Comparison of ENCODE assay signal across 8 cellular contexts in genomic region chr5:139658501-139658927, GRCh38. TPM values are rescaled to one million over a fixed set of nuclear protein-coding genes. Genes with fewer than 3 reads are reported as not detected.
DNase-seq lines count a peak whose midpoint lies in the region; ATAC-seq lines count a peak whose summit lies in the region.

No MANE protein-coding gene starts in this region.

- no peaks in the 10 kb centered on the region for H3K36me3 ChIP-seq in endocrine pancreas (ENCODE audit: control insufficient read depth, insufficient read depth, low read length)

- peaks cover 6% of the 10 kb centered on the region for H3K4me1 ChIP-seq in endocrine pancreas (ENCODE audit: control insufficient read depth, insufficient read depth, low read length)

- no peaks in the 10 kb centered on the region for H3K36me3 Mint-ChIP-seq in natural killer cell treated with Interleukin-12 subunit alpha and Interleukin-12 subunit beta and Interleukin-15 and Interleukin-18, amount 100 ng/mL, for 72 hours

- H3K4me3 ChIP-seq in endocrine pancreas (ENCODE audit: control insufficient read depth, insufficient read depth, low read length) = no peak overlapping the region

- no peaks in the 10 kb centered on the region for H3K27me3 ChIP-seq in endocrine pancreas (ENCODE audit: control insufficient read depth, insufficient read depth, low read length)

- H3K9me3 Mint-ChIP-seq in natural killer cell treated with Interleukin-12 subunit alpha and Interleukin-12 subunit beta and Interleukin-15 and Interleukin-18, amount 100 ng/mL, for 72 hours = no peaks in the 10 kb centered on the region

- ATAC-seq in natural killer cell treated with Interleukin-12 subunit alpha and Interleukin-12 subunit beta and Interleukin-15 and Interleukin-18, amount 100 ng/mL, for 72 hours = no peak

- peaks cover 55 to 68% of the 10 kb centered on the region in 2 donors for H3K4me1 Mint-ChIP-seq in natural killer cell treated with Interleukin-12 subunit alpha and Interleukin-12 subunit beta and Interleukin-15 and Interleukin-18, amount 100 ng/mL, for 72 hours (ENCODE audit: low read depth in 2 of 2)

- H3K4me3 Mint-ChIP-seq in natural killer cell treated with Interleukin-12 subunit alpha and Interleukin-12 subunit beta and Interleukin-15 and Interleukin-18, amount 100 ng/mL, for 72 hours = peak overlapping the region; percentile 75

- DNase-seq in AG08395 (ENCODE audit: low spot score) (peak; percentile 38), M059J (ENCODE audit: low read depth) (peak; percentile 66), islet precursor cell (no peak), DMS53 treated with DMSO at 0.1 percent for 48 hours (lab: John Stamatoyannopoulos, UW; ENCODE audit: unreplicated experiment) (no peak), RPMI8226 (no peak), NCI-H226 (no peak)
- DNase-seq in natural killer cell treated with Interleukin-12 subunit alpha and Interleukin-12 subunit beta and Interleukin-15 and Interleukin-18, amount 100 ng/mL, for 72 hours (ENCODE audit: low spot score) = no peak

- no peaks in the 10 kb centered on the region for H3K9me3 ChIP-seq in endocrine pancreas (ENCODE audit: control insufficient read depth, low read length)

- peak overlapping the region; percentile 82 to 90 for H3K27ac Mint-ChIP-seq in natural killer cell treated with Interleukin-12 subunit alpha and Interleukin-12 subunit beta and Interleukin-15 and Interleukin-18, amount 100 ng/mL, for 72 hours

- peak overlapping the region; percentile 1 for H3K9ac ChIP-seq in endocrine pancreas (ENCODE audit: control insufficient read depth, insufficient read depth, low read length)

- H3K27me3 Mint-ChIP-seq in natural killer cell treated with Interleukin-12 subunit alpha and Interleukin-12 subunit beta and Interleukin-15 and Interleukin-18, amount 100 ng/mL, for 72 hours = no peaks in the 10 kb centered on the region

RNA-seq across cellular contexts. Expression of gene CXXC5, which starts 10.4 kb away (rescaled TPM):
- 78.6 and 122 TPM in 2 replicates for total RNA-seq in M059J (2014; rRNA removed; shearing (Covaris generic))
- 1 to 10 TPM; 4.7 to 9.0 TPM for total RNA-seq in natural killer cell treated with Interleukin-12 subunit alpha and Interleukin-12 subunit beta and Interleukin-15 and Interleukin-18, amount 100 ng/mL, for 72 hours

Comparison
In these comparisons a context has a peak if more than half of its experiments do, and no peak if none do; other contexts are left out.
1. DNase-seq: peak in AG08395 (single experiment) and M059J (single experiment); none in natural killer cell treated with Interleukin-12 subunit alpha and Interleukin-12 subunit beta and Interleukin-15 and Interleukin-18, amount 100 ng/mL, for 72 hours (single experiment), islet precursor cell (single experiment), DMS53 treated with DMSO at 0.1 percent for 48 hours (single experiment), RPMI8226 (single experiment) and NCI-H226 (single experiment).